Comparison of ENCODE assay signal across 20 cellular contexts in the genomic region with DNA sequence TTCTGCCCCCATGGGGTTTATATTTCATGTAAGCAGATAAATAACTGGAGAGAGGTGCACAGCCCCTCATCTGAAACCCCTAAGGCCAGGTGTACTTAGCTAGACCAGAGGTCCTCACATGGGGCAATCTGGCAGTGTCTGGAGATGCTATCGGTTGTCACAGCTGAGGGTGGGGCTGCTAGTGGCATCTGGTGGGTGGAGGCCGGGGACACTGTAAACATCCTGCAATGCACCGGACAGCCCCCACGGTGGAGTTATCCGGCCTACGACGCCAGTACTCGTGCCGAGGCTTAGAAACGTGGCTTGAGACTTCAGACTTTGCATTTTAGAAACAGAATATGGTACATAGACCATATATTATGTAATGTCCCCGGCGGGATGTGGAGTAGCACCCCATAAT.
"Had no signal": no experiment of that assay in that cellular context is flagged by ENCODE, and none has a peak within 500 bp of the region (broad histone marks: within the 10 kb centered on the region; RNA-seq: fewer than 3 reads in every experiment).

No MANE protein-coding gene starts in this region.

- H3K27me3 Mint-ChIP-seq: activated naive CD4-positive, alpha-beta T cell treated with anti-CD3 and anti-CD28 coated beads, Interleukin-2, amount 10 ng/mL, durations not matched to agents 7 days and 5 days had no signal

- H3K4me1 ChIP-seq: thyroid gland had no signal

- H3K9me3 ChIP-seq: left ventricle myocardium inferior, pancreas, thyroid gland had no signal

- H3K36me3 Mint-ChIP-seq: activated naive CD4-positive, alpha-beta T cell treated with anti-CD3 and anti-CD28 coated beads, Interleukin-2, amount 10 ng/mL, durations not matched to agents 7 days and 5 days had no signal

- H3K4me1 Mint-ChIP-seq: activated naive CD4-positive, alpha-beta T cell treated with anti-CD3 and anti-CD28 coated beads, Interleukin-2, amount 10 ng/mL, durations not matched to agents 7 days and 5 days; activated naive CD8-positive, alpha-beta T cell treated with anti-CD3 and anti-CD28 coated beads, Interleukin-2, amount 50 U/mL, for 24 hours; central memory CD8-positive, alpha-beta T cell had no signal

- FAIRE-seq: frontal cortex, keratinocyte, pancreas, TTC549 had no signal

- H3K4me3 ChIP-seq: left ventricle myocardium inferior, pancreas, thyroid gland had no signal

- H3K27ac ChIP-seq: brain microvascular endothelial cell, left ventricle myocardium inferior, pancreas, thyroid gland had no signal

- H3K9me3 Mint-ChIP-seq: activated naive CD4-positive, alpha-beta T cell treated with anti-CD3 and anti-CD28 coated beads, Interleukin-2, amount 10 ng/mL, durations not matched to agents 7 days and 5 days; activated naive CD8-positive, alpha-beta T cell treated with anti-CD3 and anti-CD28 coated beads, Interleukin-2, amount 50 U/mL, for 24 hours; activated T-cell treated with anti-CD3 and anti-CD28 coated beads, Interleukin-2, amount 50 U/mL, for 4 hours; central memory CD8-positive, alpha-beta T cell; T-helper 2 cell treated with Interferon-gamma antibody and Interleukin-4, amounts not matched to agents 5 μg/mL and 100 μg/mL, for 36 hours had no signal

- DNase-seq: activated CD4-positive, alpha-beta T cell treated with anti-CD3 and anti-CD28 coated beads for 48 hours; activated CD8-positive, alpha-beta T cell treated with anti-CD3 and anti-CD28 coated beads, Interleukin-2, amount 10 ng/mL, durations not matched to agents 7 days and 5 days; activated effector memory CD4-positive, alpha-beta T cell treated with Interleukin-2 at 50 U/mL for 16 hours; activated naive CD4-positive, alpha-beta T cell treated with anti-CD3 and anti-CD28 coated beads, Interleukin-2, amount 10 ng/mL, durations not matched to agents 7 days and 5 days; activated naive CD8-positive, alpha-beta T cell treated with anti-CD3 and anti-CD28 coated beads, Interleukin-2, amount 50 U/mL, for 24 hours; activated T-cell treated with anti-CD3 and anti-CD28 coated beads, Interleukin-2, amount 50 U/mL, for 4 hours; anterior cingulate cortex; brain microvascular endothelial cell; cortex of kidney; left ventricle myocardium inferior; stimulated activated CD4-positive, alpha-beta T cell treated with anti-CD3 and anti-CD28 coated beads, Interleukin-1b, Interleukin-23, amount 100 ng/mL, for 48 hours; stimulated activated CD8-positive, alpha-beta memory T cell treated with anti-CD3 and anti-CD28 coated beads, Interleukin-4, amount 100 ng/mL, for 48 hours; stimulated activated naive CD4-positive, alpha-beta T cell; thyroid gland had no signal

- H3K27ac Mint-ChIP-seq: activated CD8-positive, alpha-beta T cell treated with anti-CD3 and anti-CD28 coated beads, Interleukin-2, amount 10 ng/mL, durations not matched to agents 7 days and 5 days; activated naive CD4-positive, alpha-beta T cell treated with anti-CD3 and anti-CD28 coated beads, Interleukin-2, amount 10 ng/mL, durations not matched to agents 7 days and 5 days; activated naive CD8-positive, alpha-beta T cell treated with anti-CD3 and anti-CD28 coated beads, Interleukin-2, amount 50 U/mL, for 24 hours; T-helper 2 cell treated with Interferon-gamma antibody and Interleukin-4, amounts not matched to agents 5 μg/mL and 100 μg/mL, for 36 hours had no signal

- H3K36me3 ChIP-seq: brain microvascular endothelial cell, left ventricle myocardium inferior, pancreas, thyroid gland had no signal

- H3K4me3 Mint-ChIP-seq: activated CD8-positive, alpha-beta T cell treated with anti-CD3 and anti-CD28 coated beads, Interleukin-2, amount 10 ng/mL, durations not matched to agents 7 days and 5 days; activated naive CD4-positive, alpha-beta T cell treated with anti-CD3 and anti-CD28 coated beads, Interleukin-2, amount 10 ng/mL, durations not matched to agents 7 days and 5 days; activated naive CD8-positive, alpha-beta T cell treated with anti-CD3 and anti-CD28 coated beads, Interleukin-2, amount 50 U/mL, for 24 hours; activated T-cell treated with anti-CD3 and anti-CD28 coated beads, Interleukin-2, amount 50 U/mL, for 4 hours; central memory CD8-positive, alpha-beta T cell; T-helper 2 cell treated with Interferon-gamma antibody and Interleukin-4, amounts not matched to agents 5 μg/mL and 100 μg/mL, for 36 hours had no signal

- ATAC-seq: activated CD8-positive, alpha-beta T cell treated with anti-CD3 and anti-CD28 coated beads, Interleukin-2, amount 10 ng/mL, durations not matched to agents 7 days and 5 days; activated naive CD8-positive, alpha-beta T cell treated with anti-CD3 and anti-CD28 coated beads, Interleukin-2, amount 50 U/mL, for 24 hours; activated T-cell treated with anti-CD3 and anti-CD28 coated beads, Interleukin-2, amount 50 U/mL, for 4 hours; pancreas had no signal
